In genomic region chr2:37600735-37601134, GRCh38 we compare ENCODE assay signal across 1 cellular context.
TF ChIP-seq lines count a peak whose summit lies in the region.

No MANE protein-coding gene starts in this region.

TF ChIP-seq in IMR-90, 13 proteins besides CTCF, POLR2A, EP300 and RAD21 (continued from another document):
- no peak for TF ChIP-seq CHD1 (IDR thresholded peaks at IDR 0.05; ENCODE audit: low read depth, low read length)
- TF ChIP-seq RFX5 (IDR thresholded peaks at IDR 0.05; ENCODE audit: low read depth, low read length), result no peak
- TF ChIP-seq MAZ (IDR thresholded peaks at IDR 0.05; ENCODE audit: borderline replicate concordance, low read depth, low read length), result no peak
- TF ChIP-seq MAFK (IDR thresholded peaks at IDR 0.05; ENCODE audit: low read depth, low read length), result no peak
- no peak for TF ChIP-seq MXI1 (IDR thresholded peaks at IDR 0.05; ENCODE audit: borderline replicate concordance, low read depth, low read length)
